8 cellular contexts compared by ENCODE assay signal in genomic region chr22:19943665-19944026, GRCh38. TPM values are rescaled to one million over a fixed set of nuclear protein-coding genes. Genes with fewer than 3 reads are reported as not detected.
DNase-seq lines count a peak whose midpoint lies in the region; ATAC-seq and TF ChIP-seq lines count a peak whose summit lies in the region.

No MANE protein-coding gene starts in this region.

- peak; percentile 68 for DNase-seq in A172 (ENCODE audit: low spot score)
- peak; percentile 8 for DNase-seq in left cardiac atrium
- DNase-seq in stromal cell of bone marrow (ENCODE audit: low read depth), result peak; percentile 34
- DNase-seq in NCI-H2227 treated with DMSO at 0.1 percent for 48 hours (lab: John Stamatoyannopoulos, UW), result no peak
- no peak for DNase-seq in left lobe of liver (ENCODE audit: low spot score)

- intact Hi-C loops in left cardiac atrium (cut with DNase I), result no loop called here

- H3K4me3 ChIP-seq in WI38 (ENCODE audit: low read depth, low read length), result peak overlapping the region; percentile 64; the same call in 1 of the 2 replicates

- no peak for ATAC-seq in left cardiac atrium
- ATAC-seq in left lobe of liver, result no peak
- ATAC-seq in HG03280 (IDR thresholded peaks at IDR 0.05; ENCODE audit: unreplicated experiment), result no peak

- peak; percentile 26; the same call in 1 of the 2 replicates for TF ChIP-seq CTCF in GM12874 (IDR thresholded peaks at IDR 0.05; ENCODE audit: insufficient read depth, low read depth, low read length)
- TF ChIP-seq CTCF in WI38 (IDR thresholded peaks at IDR 0.05; ENCODE audit: low read depth, low read length), result 0 out of 2 replicates have a peak, but pooled peaks have one; percentile 13

RNA-seq across cellular contexts. Expression of gene TXNRD2, which starts 2.0 kb away (rescaled TPM):
- 112 and 114 TPM in 2 replicates for total RNA-seq in A172 (2014; rRNA removed; shearing (Covaris generic))
- 10 to 100 TPM; 22.7 to 29.6 TPM for total RNA-seq in left cardiac atrium
- 44.6 TPM for total RNA-seq in left lobe of liver

RNA-seq across cellular contexts. Expression of gene COMT, which starts 2.1 kb away (rescaled TPM):
- total RNA-seq in A172 (2014; rRNA removed; shearing (Covaris generic)), result 91.9 and 130 TPM in 2 replicates
- total RNA-seq in left cardiac atrium (100 to 1,000 TPM; 101 to 103 TPM), left lobe of liver (145 TPM)

Comparison
In these comparisons a context has a peak if more than half of its experiments do, and no peak if none do; other contexts are left out.
1. DNase-seq: peak in A172 (single experiment), left cardiac atrium (single experiment) and stromal cell of bone marrow (single experiment); none in NCI-H2227 treated with DMSO at 0.1 percent for 48 hours (single experiment) and left lobe of liver (single experiment).